ENCODE assay signal across 11 cellular contexts in the genomic region with DNA sequence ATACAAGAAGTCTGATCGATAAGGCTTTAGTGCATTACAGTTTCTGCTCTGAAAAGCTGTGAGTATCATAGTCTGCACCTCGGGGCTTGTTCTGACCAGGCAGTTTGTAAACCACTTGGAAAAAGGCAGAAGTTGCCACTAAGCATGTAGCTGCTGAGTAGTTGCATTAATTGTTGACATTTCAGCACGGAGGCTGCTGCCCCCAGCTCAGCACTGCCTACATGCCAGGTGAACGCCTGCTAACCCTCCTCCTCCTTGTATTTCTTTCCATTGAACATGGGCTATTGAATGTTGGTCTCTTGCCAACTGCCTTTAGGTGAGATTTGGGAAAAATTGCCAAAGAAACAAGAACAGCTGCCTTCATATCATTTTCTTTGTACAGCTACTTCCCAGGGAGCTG.
A peak's percentile ranks its signal among the peaks of the same experiment; 100 is the strongest.
DNase-seq lines count a peak whose midpoint lies in the region; ATAC-seq and TF ChIP-seq lines count a peak whose summit lies in the region.
"Had no signal": no experiment of that assay in that cellular context is flagged by ENCODE, and none has a peak within 500 bp of the region (broad histone marks: within the 10 kb centered on the region; RNA-seq: fewer than 3 reads in every experiment).

No MANE protein-coding gene starts in this region.

- H3K4me1 ChIP-seq in right atrium auricular region (peaks cover 0 to 6% of the 10 kb centered on the region in 2 donors), heart left ventricle (peaks cover 0 to 22% (median 6%) of the 10 kb centered on the region in 12 donors), muscle layer of duodenum (ENCODE audit: control insufficient read depth in 1 of 2, insufficient read depth in 2 of 2, low read length in 2 of 2) (peaks cover 0 to 4% of the 10 kb centered on the region in 2 donors)

- no peaks in the 10 kb centered on the region for H3K9me3 ChIP-seq in right atrium auricular region
- no peaks in the 10 kb centered on the region for H3K9me3 ChIP-seq in heart left ventricle
- no peaks in the 10 kb centered on the region for H3K9me3 ChIP-seq in muscle layer of duodenum (ENCODE audit: control insufficient read depth in 1 of 2, low read length in 2 of 2)

- TF ChIP-seq CTCF in right atrium auricular region (IDR thresholded peaks at IDR 0.05): no peak
- TF ChIP-seq CTCF in heart left ventricle (IDR thresholded peaks at IDR 0.05): no peak

- no peak for ATAC-seq in heart left ventricle
- no peak for ATAC-seq in HG03378 (IDR thresholded peaks at IDR 0.05; ENCODE audit: unreplicated experiment)
- ATAC-seq: left lobe of liver, SK-N-SH treated with all-trans-retinoic acid at 6 μM for 48 hours had no signal

- TF ChIP-seq POLR2A in heart left ventricle (IDR thresholded peaks at IDR 0.05): no peak

- WGBS in heart left ventricle, 4 donors: 67 to 78% (median 71%) methylated on average over 4 of the region's 4 CpGs

- H3K27me3 ChIP-seq in right atrium auricular region: no peaks in the 10 kb centered on the region
- H3K27me3 ChIP-seq in heart left ventricle: peaks cover 0 to 4% (median 0%) of the 10 kb centered on the region in 9 donors
- no peaks in the 10 kb centered on the region for H3K27me3 ChIP-seq in muscle layer of duodenum (ENCODE audit: low read depth, low read length)

- H3K36me3 ChIP-seq in right atrium auricular region (no peaks in the 10 kb centered on the region), heart left ventricle (peaks cover 0 to 85% (median 14%) of the 10 kb centered on the region in 9 donors), muscle layer of duodenum (ENCODE audit: control insufficient read depth in 1 of 2, insufficient read depth in 2 of 2, low read length in 2 of 2) (no peaks in the 10 kb centered on the region)

- H3K27ac ChIP-seq in right atrium auricular region: no peak overlapping the region
- no peak overlapping the region for H3K27ac ChIP-seq in heart left ventricle
- H3K27ac ChIP-seq in cingulate gyrus (ENCODE audit: low read depth, low read length): peak overlapping the region; percentile 87
- H3K27ac ChIP-seq in muscle layer of duodenum (ENCODE audit: low read length): no peak overlapping the region

- intact Hi-C loops in heart left ventricle (cut with DNase I): no loop called here

- no peak for DNase-seq in right atrium auricular region (ENCODE audit: low spot score)
- DNase-seq in heart left ventricle: no peak
- no peak for DNase-seq in activated naive CD4-positive, alpha-beta T cell (lab: John Stamatoyannopoulos, UW)
- DNase-seq in DMS153 (lab: John Stamatoyannopoulos, UW): no peak
- no peak for DNase-seq in SIG-M5 (lab: John Stamatoyannopoulos, UW)
- DNase-seq: stimulated activated CD4-positive, alpha-beta T cell treated with anti-CD3 and anti-CD28 coated beads, Interleukin-15, amount 100 ng/mL, for 24 hours had no signal

- H3K4me3 ChIP-seq in right atrium auricular region (peak overlapping the region; percentile 10 to 37), heart left ventricle (peak overlapping the region in 4 of 12 donors; percentile 16 to 38 (median 32)), muscle layer of duodenum (ENCODE audit: low read depth in 1 of 2, low read length in 2 of 2) (peak overlapping the region; percentile 46 to 54)
